Comparison of ENCODE assay signal across 1 cellular context in genomic region chr10:63630928-63631685, GRCh38.
TF ChIP-seq lines count a peak whose summit lies in the region.

No MANE protein-coding gene starts in this region.

TF ChIP-seq in K562, 482 proteins besides CTCF, POLR2A, EP300 and RAD21 (continued from another document and continues in another):
- TF ChIP-seq ZBTB40 (IDR thresholded peaks at IDR 0.05) (0 out of 2 replicates have a peak, but pooled peaks have one; percentile 44), ZBTB40 (CRISPR knock-in tag; IDR thresholded peaks at IDR 0.05) (no peak), NFRKB (IDR thresholded peaks at IDR 0.05; ENCODE audit: low read depth) (no peak), PTTG1 (tag; IDR thresholded peaks at IDR 0.05; ENCODE audit: low read depth) (no peak), MBD1 (CRISPR knock-in tag; IDR thresholded peaks at IDR 0.05) (0 out of 2 replicates have a peak, but pooled peaks have one; percentile 30), HNRNPUL1 (IDR thresholded peaks at IDR 0.05; ENCODE audit: low read length) (no peak), ZNF507 (tag; conservative IDR thresholded peaks at IDR 0.05) (no peak), ZNF146 (CRISPR knock-in tag; IDR thresholded peaks at IDR 0.05; ENCODE audit: unreplicated experiment) (no peak), GATAD2A (IDR thresholded peaks at IDR 0.05) (0 out of 2 replicates have a peak, but pooled peaks have one; percentile 13), BMI1 (IDR thresholded peaks at IDR 0.05; ENCODE audit: low read length) (no peak), THRB (CRISPR knock-in tag; conservative IDR thresholded peaks at IDR 0.05) (no peak), POLR3G (IDR thresholded peaks at IDR 0.05; ENCODE audit: extremely low read depth, insufficient read length, insufficient replicate concordance) (no peak), ZBTB5 (IDR thresholded peaks at IDR 0.05) (no peak), IFI16 (CRISPR knock-in tag; IDR thresholded peaks at IDR 0.05) (no peak), KAT7 (CRISPR knock-in tag; IDR thresholded peaks at IDR 0.05; ENCODE audit: borderline replicate concordance) (no peak), STAT6 (CRISPR knock-in tag; IDR thresholded peaks at IDR 0.05) (no peak), HNRNPLL (IDR thresholded peaks at IDR 0.05; ENCODE audit: low read depth, low read length, poor library complexity, severe bottlenecking) (peak; percentile 59), CEBPZ (IDR thresholded peaks at IDR 0.05; ENCODE audit: borderline replicate concordance, low read depth, low read length) (no peak), FOXM1 (IDR thresholded peaks at IDR 0.05; ENCODE audit: low read depth) (no peak), FOXM1 (CRISPR knock-in tag; IDR thresholded peaks at IDR 0.05; ENCODE audit: low read depth) (no peak), E2F1 (CRISPR knock-in tag; IDR thresholded peaks at IDR 0.05) (no peak), TAF7 (tag; IDR thresholded peaks at IDR 0.05) (no peak), ZNF696 (CRISPR knock-in tag; conservative IDR thresholded peaks at IDR 0.05) (no peak), ZNF143 (CRISPR knock-in tag; IDR thresholded peaks at IDR 0.05) (no peak), NCOR1 (IDR thresholded peaks at IDR 0.05) (no peak), NR4A1 (CRISPR knock-in tag; IDR thresholded peaks at IDR 0.05) (no peak), NR4A1 (tag; IDR thresholded peaks at IDR 0.05) (0 out of 2 replicates have a peak, but pooled peaks have one; percentile 30), NCOA6 (IDR thresholded peaks at IDR 0.05) (no peak), SAFB (IDR thresholded peaks at IDR 0.05; ENCODE audit: borderline replicate concordance, low read depth, low read length) (no peak), SOX6 (IDR thresholded peaks at IDR 0.05) (0 out of 2 replicates have a peak, but pooled peaks have one; percentile 7), SMARCA4 (IDR thresholded peaks at IDR 0.05) (no peak), RCOR1 (IDR thresholded peaks at IDR 0.05; ENCODE audit: borderline replicate concordance in 1 of 2, low read depth in 2 of 2, low read length in 2 of 2) (no peak), MYC (IDR thresholded peaks at IDR 0.05; ENCODE audit: low read depth, low read length) (no peak), MYC (CRISPR knock-in tag; IDR thresholded peaks at IDR 0.05; ENCODE audit: borderline replicate concordance, low read depth) (no peak), ID3 (CRISPR knock-in tag; IDR thresholded peaks at IDR 0.05) (no peak), ID3 (tag; IDR thresholded peaks at IDR 0.05) (no peak), TARDBP (IDR thresholded peaks at IDR 0.05) (no peak), ATF7 (IDR thresholded peaks at IDR 0.05) (peak; percentile 14; the same call in 1 of the 2 replicates), ERF (CRISPR knock-in tag; IDR thresholded peaks at IDR 0.05) (no peak)
